Comparison of ENCODE assay signal across 9 cellular contexts in the genomic region with DNA sequence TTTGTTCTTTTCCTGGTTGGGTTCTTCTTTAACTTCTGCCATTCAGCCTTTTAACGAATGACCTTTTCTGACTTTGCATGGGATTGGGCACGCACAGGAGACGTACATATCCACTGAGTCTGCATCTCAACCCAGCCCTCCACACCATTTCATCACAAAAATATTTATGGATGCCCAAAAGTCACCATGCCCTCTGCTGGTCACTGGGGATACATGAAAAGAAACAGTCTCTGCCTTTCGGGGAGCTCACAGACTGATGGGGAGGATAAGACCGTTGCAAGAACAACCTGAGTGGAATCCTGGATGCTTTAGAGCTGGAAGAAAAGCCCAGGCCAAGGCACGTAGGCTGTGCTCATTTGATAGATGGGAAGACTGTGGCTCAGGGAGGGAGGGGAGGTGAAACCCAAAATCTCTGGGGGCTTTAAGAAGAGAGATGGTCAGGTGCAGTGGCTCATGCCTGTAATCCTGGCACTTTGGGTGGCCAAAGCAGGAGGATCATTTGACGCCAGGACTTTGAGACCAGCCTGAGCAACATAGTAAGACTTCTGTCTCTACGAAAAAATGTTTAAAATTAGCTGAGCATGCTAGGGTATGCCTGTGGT. TPM values are rescaled to one million over a fixed set of nuclear protein-coding genes. Genes with fewer than 3 reads are reported as not detected.
DNase-seq lines count a peak whose midpoint lies in the region; FAIRE-seq and TF ChIP-seq lines count a peak whose summit lies in the region.
"Had no signal": no experiment of that assay in that cellular context is flagged by ENCODE, and none has a peak within 500 bp of the region (broad histone marks: within the 10 kb centered on the region; RNA-seq: fewer than 3 reads in every experiment).

No MANE protein-coding gene starts in this region.

- 31% methylated on average over 8 of the region's 8 CpGs for WGBS in suprapubic skin

- H3K27me3 ChIP-seq in suprapubic skin = no peaks in the 10 kb centered on the region

- no peak for FAIRE-seq in frontal cortex (lab: Jason Lieb, UNC)

- H3K4me3 ChIP-seq in suprapubic skin = no peak overlapping the region

- TF ChIP-seq CTCF in GM10266 (IDR thresholded peaks at IDR 0.05; ENCODE audit: control insufficient read depth, insufficient read depth, low read depth, missing control alignments) (peak; percentile 55), suprapubic skin (IDR thresholded peaks at IDR 0.05) (peak; percentile 21 to 60)

- DNase-seq in AG08396 (ENCODE audit: low spot score) = peak; percentile 70
- DNase-seq in GM10266 (ENCODE audit: extremely low spot score) = peak; percentile 68
- peak; percentile 27 for DNase-seq in NCI-H345 treated with DMSO at 0.1 percent for 48 hours (lab: John Stamatoyannopoulos, UW; ENCODE audit: unreplicated experiment)
- DNase-seq in astrocyte of the hippocampus (ENCODE audit: low read depth, low spot score) = peak; percentile 62
- DNase-seq in iris pigment epithelial cell (ENCODE audit: low read depth) = peak; percentile 65
- DNase-seq in suprapubic skin (ENCODE audit: low spot score in 2 of 2) = no peak
- no peak for DNase-seq in frontal cortex (ENCODE audit: low spot score in 2 of 2)
- DNase-seq in T-helper 9 cell = no peak

- TF ChIP-seq POLR2A in suprapubic skin (IDR thresholded peaks at IDR 0.05) = no peak

- H3K4me1 ChIP-seq in suprapubic skin = peaks cover 7% of the 10 kb centered on the region

- no peaks in the 10 kb centered on the region for H3K36me3 ChIP-seq in suprapubic skin

- no peaks in the 10 kb centered on the region for H3K9me3 ChIP-seq in suprapubic skin

- no peak for TF ChIP-seq EP300 in suprapubic skin (IDR thresholded peaks at IDR 0.05)

- H3K27ac ChIP-seq in suprapubic skin = no peak overlapping the region

RNA-seq across cellular contexts. Expression of a gene that starts 7.9 kb away (rescaled TPM):
- total RNA-seq in suprapubic skin = 1,000 to 10,000 TPM in 1 of 4 donors, 100 to 1,000 TPM in 3; 375 to 1,014 (median 463) TPM
- total RNA-seq in frontal cortex = 1.6 TPM

RNA-seq across cellular contexts. Expression of a gene that starts 11.2 kb away (rescaled TPM):
- total RNA-seq in suprapubic skin (not detected), frontal cortex (7.3 TPM)

RNA-seq across cellular contexts. Expression of a gene that starts 25.1 kb away (rescaled TPM):
- total RNA-seq in suprapubic skin = 1,000 to 10,000 TPM in 1 of 4 donors, 100 to 1,000 TPM in 3; 454 to 1,259 (median 584) TPM
- total RNA-seq in frontal cortex = 5.7 TPM

RNA-seq across cellular contexts. Expression of a gene that starts 32.0 kb away (rescaled TPM):
- total RNA-seq in suprapubic skin (10 to 100 TPM; 13.6 to 41.7 (median 20.5) TPM), frontal cortex (not detected)

RNA-seq across cellular contexts. Expression of a gene that starts 35.6 kb away (rescaled TPM):
- total RNA-seq in suprapubic skin = 1,000 to 10,000 TPM in 1 of 4 donors, 100 to 1,000 TPM in 2, not detected in 1; 113 to 1,552 (median 179) TPM
- total RNA-seq in frontal cortex = not detected
- total RNA-seq: urinary bladder had no signal

Comparison
In these comparisons a context has a peak if more than half of its experiments do, and no peak if none do; other contexts are left out.
1. DNase-seq: peak in AG08396 (single experiment), GM10266 (single experiment), NCI-H345 treated with DMSO at 0.1 percent for 48 hours (single experiment), astrocyte of the hippocampus (single experiment) and iris pigment epithelial cell (single experiment); none in suprapubic skin (0 of 2), frontal cortex (0 of 2) and T-helper 9 cell (single experiment).
2. RNA of a gene that starts 7.9 kb away (total RNA-seq): 375 to 1,014 TPM in suprapubic skin; 1.6 TPM in frontal cortex (single experiment); every median in the first group is over 100 times any median in the second.
3. RNA of a gene that starts 25.1 kb away (total RNA-seq): 454 to 1,259 TPM in suprapubic skin; 5.7 TPM in frontal cortex (single experiment); every median in the first group is over 10 times any median in the second.